Comparison of ENCODE assay signal across 8 cellular contexts in genomic region chr4:11428701-11429571, GRCh38. TPM values are rescaled to one million over a fixed set of nuclear protein-coding genes. Genes with fewer than 3 reads are reported as not detected.
DNase-seq lines count a peak whose midpoint lies in the region; ATAC-seq and TF ChIP-seq lines count a peak whose summit lies in the region.

Gene HS3ST1, minus strand, starts transcription at chr4:11428894. Its CDS starts 28,889 bp downstream, at chr4:11400005.

- DNase-seq in CD1c-positive myeloid dendritic cell (ENCODE audit: extremely low spot score), result peak; percentile 60
- DNase-seq in NCI-H69 (lab: John Stamatoyannopoulos, UW), result peak; percentile 88
- DNase-seq in ascending aorta (ENCODE audit: low spot score in 2 of 2), result peak; percentile 23 to 80
- DNase-seq in hepatic stellate cell (ENCODE audit: low spot score), result peak; percentile 52
- DNase-seq in progenitor cell of endocrine pancreas (ENCODE audit: low spot score, unreplicated experiment), result peak; percentile 70
- DNase-seq in DMS114 treated with DMSO at 0.1 percent for 48 hours (lab: John Stamatoyannopoulos, UW; ENCODE audit: unreplicated experiment), result no peak

- TF ChIP-seq CTCF in ascending aorta (IDR thresholded peaks at IDR 0.05), result peak; percentile 36 to 64 (median 51)
- peak; percentile 77 for TF ChIP-seq CTCF in progenitor cell of endocrine pancreas (IDR thresholded peaks at IDR 0.05; ENCODE audit: unreplicated experiment)

- peak; percentile 87 for ATAC-seq in GM19324 (IDR thresholded peaks at IDR 0.05; ENCODE audit: low FRiP score, unreplicated experiment)
- peak; percentile 80 for ATAC-seq in HG03354 (IDR thresholded peaks at IDR 0.05; ENCODE audit: poor library complexity, severe bottlenecking, unreplicated experiment)

- H3K4me3 Mint-ChIP-seq in progenitor cell of endocrine pancreas (ENCODE audit: low read depth), result peak within 1 kb of the TSS; percentile 82

- no peaks in the 10 kb centered on the region for H3K27me3 ChIP-seq in ascending aorta

- H3K36me3 Mint-ChIP-seq in progenitor cell of endocrine pancreas (ENCODE audit: insufficient read depth), result no peaks in the 10 kb centered on the region

- H3K4me3 ChIP-seq in ascending aorta, result peak within 1 kb of the TSS; percentile 60 to 67

- H3K9me3 ChIP-seq in ascending aorta, result no peaks in the 10 kb centered on the region

- H3K27ac Mint-ChIP-seq in progenitor cell of endocrine pancreas, result peak within 1 kb of the TSS; percentile 86

- peak within 1 kb of the TSS in 1 of 2 donors; percentile 49 for H3K27ac ChIP-seq in ascending aorta

- H3K9me3 Mint-ChIP-seq in progenitor cell of endocrine pancreas (ENCODE audit: low read depth), result no peaks in the 10 kb centered on the region

- H3K27me3 Mint-ChIP-seq in progenitor cell of endocrine pancreas, result peaks cover 52% of the 10 kb centered on the region

- intact Hi-C loops in ascending aorta (cut with DNase I), result loop anchor here (5.0 kb wide), 1 partner anchor 847 kb away; no protein-coding TSS in a partner anchor

- H3K4me1 Mint-ChIP-seq in progenitor cell of endocrine pancreas (ENCODE audit: low read depth), result peaks cover 8% of the 10 kb centered on the region

- H3K36me3 ChIP-seq in ascending aorta, result no peaks in the 10 kb centered on the region

- peaks cover 0 to 10% of the 10 kb centered on the region in 2 donors for H3K4me1 ChIP-seq in ascending aorta

RNA-seq across cellular contexts. Expression of gene HS3ST1, which starts in this region (rescaled TPM):
- 0.64 TPM for total RNA-seq in ascending aorta
- 1.9 and 3.4 TPM in 2 replicates for total RNA-seq in progenitor cell of endocrine pancreas

Comparison
In these comparisons a context has a peak if more than half of its experiments do, and no peak if none do; other contexts are left out.
1. Peak in DNase-seq and H3K4me3 ChIP-seq in ascending aorta; RNA of the gene not detected or under 1 TPM.